13 cellular contexts compared by ENCODE assay signal in the genomic region with DNA sequence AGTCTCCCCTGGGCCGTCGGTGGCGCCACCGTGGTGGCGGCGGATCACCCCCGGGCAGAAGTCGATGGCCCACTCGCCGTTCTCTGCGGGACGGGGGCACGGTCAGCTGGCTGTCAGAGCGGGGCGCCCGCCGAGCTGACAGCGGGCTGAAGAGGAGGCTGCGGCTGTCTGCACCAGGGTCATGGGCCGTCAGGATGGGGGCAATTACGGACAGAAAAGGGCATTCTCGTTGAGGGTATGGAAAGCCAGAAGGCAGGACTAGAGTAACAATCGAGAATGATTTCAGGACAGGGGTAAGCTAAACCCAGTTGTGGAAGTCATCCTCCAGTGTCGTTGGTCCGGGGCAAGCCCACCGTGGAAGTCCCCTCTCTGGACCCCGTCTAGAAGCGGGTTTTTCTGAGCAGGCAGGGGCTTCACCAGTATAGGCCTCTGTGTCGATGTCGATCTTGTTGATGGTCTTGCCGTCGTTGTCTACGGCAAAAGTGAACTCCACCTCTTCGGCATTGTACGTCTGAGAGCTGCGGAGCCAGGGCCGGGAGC. TPM values are rescaled to one million over a fixed set of nuclear protein-coding genes. Genes with fewer than 3 reads are reported as not detected.
DNase-seq lines count a peak whose midpoint lies in the region; ATAC-seq and TF ChIP-seq lines count a peak whose summit lies in the region.
"Had no signal": no experiment of that assay in that cellular context is flagged by ENCODE, and none has a peak within 500 bp of the region (broad histone marks: within the 10 kb centered on the region; RNA-seq: fewer than 3 reads in every experiment).

No MANE protein-coding gene starts in this region.

- H3K27ac ChIP-seq in lower lobe of right lung (peak overlapping the region; percentile 60), upper lobe of left lung (peak overlapping the region; percentile 6 to 74 (median 50))

- H3K9me3 ChIP-seq in lower lobe of right lung (no peaks in the 10 kb centered on the region), upper lobe of left lung (no peaks in the 10 kb centered on the region)
- H3K9me3 ChIP-seq: sigmoid colon had no signal

- no peak overlapping the region for H3K27ac Mint-ChIP-seq in activated naive CD8-positive, alpha-beta T cell treated with anti-CD3 and anti-CD28 coated beads, Interleukin-2, amount 50 U/mL, for 24 hours

- DNase-seq in left cardiac atrium: peak; percentile 18
- no peak for DNase-seq in Right ventricle myocardium inferior (ENCODE audit: missing footprints)
- DNase-seq in activated naive CD8-positive, alpha-beta T cell treated with anti-CD3 and anti-CD28 coated beads, Interleukin-2, amount 50 U/mL, for 24 hours: no peak
- no peak for DNase-seq in lower lobe of right lung
- DNase-seq in upper lobe of left lung: no peak
- no peak for DNase-seq in amygdala (lab: John Stamatoyannopoulos, UW)
- no peak for DNase-seq in OCI-M1 (lab: John Stamatoyannopoulos, UW)
- DNase-seq: amniotic stem cell, NCI-H2107, sigmoid colon had no signal

- no peaks in the 10 kb centered on the region for H3K27me3 Mint-ChIP-seq in activated naive CD8-positive, alpha-beta T cell treated with anti-CD3 and anti-CD28 coated beads, Interleukin-2, amount 50 U/mL, for 24 hours

- H3K4me1 ChIP-seq in lower lobe of right lung: peaks cover 45% of the 10 kb centered on the region
- peaks cover 9 to 46% (median 29%) of the 10 kb centered on the region in 4 donors for H3K4me1 ChIP-seq in upper lobe of left lung

- H3K4me3 ChIP-seq in lower lobe of right lung (peak overlapping the region; percentile 67), upper lobe of left lung (peak overlapping the region in 3 of 4 donors; percentile 41 to 61 (median 52))

- no peak for TF ChIP-seq CTCF in lower lobe of right lung (IDR thresholded peaks at IDR 0.05)
- no peak for TF ChIP-seq CTCF in upper lobe of left lung (IDR thresholded peaks at IDR 0.05)

- H3K36me3 ChIP-seq in lower lobe of right lung (peaks cover 14% of the 10 kb centered on the region), upper lobe of left lung (peaks cover 0 to 16% (median 14%) of the 10 kb centered on the region in 4 donors)

- no peaks in the 10 kb centered on the region for H3K36me3 Mint-ChIP-seq in activated naive CD8-positive, alpha-beta T cell treated with anti-CD3 and anti-CD28 coated beads, Interleukin-2, amount 50 U/mL, for 24 hours (ENCODE audit: low read depth)

- peak overlapping the region; percentile 84 for H3K4me3 Mint-ChIP-seq in activated naive CD8-positive, alpha-beta T cell treated with anti-CD3 and anti-CD28 coated beads, Interleukin-2, amount 50 U/mL, for 24 hours

- ATAC-seq in left cardiac atrium: no peak
- ATAC-seq in Right ventricle myocardium inferior: no peak
- ATAC-seq in activated naive CD8-positive, alpha-beta T cell treated with anti-CD3 and anti-CD28 coated beads, Interleukin-2, amount 50 U/mL, for 24 hours: no peak
- ATAC-seq in lower lobe of right lung: no peak
- no peak for ATAC-seq in upper lobe of left lung (ENCODE audit: low FRiP score in 2 of 2)
- no peak for ATAC-seq in activated CD4-positive, CD25-positive, alpha-beta regulatory T cell treated with anti-CD3 and anti-CD28 coated beads, Interleukin-2, amount 50 U/mL, for 24 hours

- intact Hi-C loops in left cardiac atrium (cut with DNase I) (loop anchor here (5.0 to 10.0 kb wide), 2 partner anchors 84 to 189 kb away; a partner anchor contains a TSS), Right ventricle myocardium inferior (cut with DNase I) (loop anchor here (10.0 kb wide), 1 partner anchor 56 kb away; no protein-coding TSS in a partner anchor), lower lobe of right lung (cut with DNase I) (no loop called here)

- WGBS in upper lobe of left lung, 2 donors: 41 to 89% methylated on average over 29 of the region's 37 CpGs

- TF ChIP-seq POLR2A in upper lobe of left lung (IDR thresholded peaks at IDR 0.05): no peak

- H3K27me3 ChIP-seq in lower lobe of right lung (ENCODE audit: low read depth) (peaks cover 10% of the 10 kb centered on the region), upper lobe of left lung (peaks cover 0 to 9% (median 0%) of the 10 kb centered on the region in 4 donors)

- no peak for TF ChIP-seq EP300 in upper lobe of left lung (IDR thresholded peaks at IDR 0.05)

- H3K9me3 Mint-ChIP-seq in activated naive CD8-positive, alpha-beta T cell treated with anti-CD3 and anti-CD28 coated beads, Interleukin-2, amount 50 U/mL, for 24 hours: no peaks in the 10 kb centered on the region

- H3K4me1 Mint-ChIP-seq in activated naive CD8-positive, alpha-beta T cell treated with anti-CD3 and anti-CD28 coated beads, Interleukin-2, amount 50 U/mL, for 24 hours: peaks cover 39% of the 10 kb centered on the region

RNA-seq across cellular contexts. Expression of a gene that starts 1.7 kb away (rescaled TPM):
- total RNA-seq in left cardiac atrium: 100 to 1,000 TPM in 1 of 2 donors, 10 to 100 TPM in 1; 36.8 to 118 TPM
- total RNA-seq in Right ventricle myocardium inferior: 0.41 TPM
- total RNA-seq in lower lobe of right lung: 0.71 TPM
- 1 to 10 TPM in 3 of 6 donors, under 1 TPM in 1, not detected in 2; 0.61 to 1.7 (median 1.2) TPM for total RNA-seq in upper lobe of left lung
- total RNA-seq: HT-29 had no signal

RNA-seq across cellular contexts. Expression of a gene that starts 1.8 kb away (rescaled TPM):
- total RNA-seq in left cardiac atrium (1 to 10 TPM; 1.3 to 2.3 TPM), Right ventricle myocardium inferior (0.78 TPM), lower lobe of right lung (2.2 TPM), upper lobe of left lung (1 to 10 TPM; 2.6 to 6.3 (median 3.4) TPM)

RNA-seq across cellular contexts. Expression of a gene that starts 30.9 kb away (rescaled TPM):
- total RNA-seq in left cardiac atrium (under 1 TPM; 0.13 to 0.15 TPM), Right ventricle myocardium inferior (not detected), lower lobe of right lung (0.92 TPM), upper lobe of left lung (1 to 10 TPM in 1 of 6 donors, under 1 TPM in 4, not detected in 1; 0.23 to 1.4 (median 0.59) TPM)
- total RNA-seq: fibroblast of lung, HT-29, sigmoid colon had no signal

RNA-seq across cellular contexts. Expression of a gene that starts 38.7 kb away (rescaled TPM):
- total RNA-seq in left cardiac atrium: 100 to 1,000 TPM; 166 to 175 TPM
- 199 TPM for total RNA-seq in Right ventricle myocardium inferior
- total RNA-seq in lower lobe of right lung: 59.9 TPM
- total RNA-seq in upper lobe of left lung: 10 to 100 TPM; 37.5 to 69.2 (median 47.9) TPM

RNA-seq across cellular contexts. Expression of a gene that starts 38.9 kb away (rescaled TPM):
- total RNA-seq in left cardiac atrium (10 to 100 TPM; 76.2 to 95.6 TPM), Right ventricle myocardium inferior (91.8 TPM), lower lobe of right lung (97.5 TPM), upper lobe of left lung (100 to 1,000 TPM in 2 of 6 donors, 10 to 100 TPM in 4; 41.9 to 130 (median 72.9) TPM)

Comparison
In these comparisons a context has a peak if more than half of its experiments do, and no peak if none do; other contexts are left out.
1. RNA of a gene that starts 1.7 kb away (total RNA-seq): 36.8 to 118 TPM in left cardiac atrium; 0.61 to 1.7 TPM in upper lobe of left lung, 0.71 TPM in lower lobe of right lung (single experiment) and 0.41 TPM in Right ventricle myocardium inferior (single experiment); every median in the first group is over 10 times any median in the second.